In the genomic region with DNA sequence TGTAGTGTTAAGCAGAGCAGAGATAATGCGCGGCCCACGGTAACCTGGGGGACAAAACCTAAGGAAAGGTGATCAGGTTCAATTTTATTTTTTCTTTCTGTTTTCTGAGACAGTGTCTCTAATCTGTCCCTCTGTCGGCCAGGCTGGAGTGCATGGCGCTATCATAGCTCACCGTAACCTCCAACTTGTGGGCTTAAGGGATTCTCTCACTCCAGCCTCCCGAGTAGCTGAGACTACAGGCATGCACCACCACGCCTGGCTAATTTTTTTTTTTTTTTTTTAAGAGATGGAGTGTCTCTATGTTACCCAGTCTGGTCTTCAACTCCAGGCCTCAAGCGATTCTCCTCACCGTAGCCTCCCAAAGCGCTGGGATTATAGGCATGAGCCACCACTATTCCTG, we compare ENCODE assay signal across 6 cellular contexts. TPM values are rescaled to one million over a fixed set of nuclear protein-coding genes. Genes with fewer than 3 reads are reported as not detected.
DNase-seq lines count a peak whose midpoint lies in the region; ATAC-seq and TF ChIP-seq lines count a peak whose summit lies in the region.

No MANE protein-coding gene starts in this region.

- H3K9ac ChIP-seq in Karpas-422 (ENCODE audit: low read length), result no peak overlapping the region

- ATAC-seq in effector memory CD8-positive, alpha-beta T cell (replicated peaks), result no peak
- ATAC-seq in HG03196 (IDR thresholded peaks at IDR 0.05; ENCODE audit: unreplicated experiment) (no peak), GM18502 (IDR thresholded peaks at IDR 0.05; ENCODE audit: poor library complexity, unreplicated experiment) (no peak)

- H3K27ac Mint-ChIP-seq in effector memory CD8-positive, alpha-beta T cell, result no peak overlapping the region

- H3K27ac ChIP-seq in Karpas-422 (ENCODE audit: low read length), result no peak overlapping the region

- H3K36me3 ChIP-seq in Karpas-422 (ENCODE audit: insufficient read depth, low read length), result no peaks in the 10 kb centered on the region

- no peaks in the 10 kb centered on the region for H3K9me3 ChIP-seq in Karpas-422 (ENCODE audit: low read length)

- no peaks in the 10 kb centered on the region for H3K9me3 Mint-ChIP-seq in effector memory CD8-positive, alpha-beta T cell

- H3K4me3 ChIP-seq in Karpas-422 (ENCODE audit: low read length) (peak overlapping the region; percentile 76; the same call in 1 of the 2 replicates), retinal pigment epithelial cell (ENCODE audit: low read length) (peak overlapping the region; percentile 69)

- peaks cover 13 to 36% of the 10 kb centered on the region in 2 donors for H3K27me3 Mint-ChIP-seq in effector memory CD8-positive, alpha-beta T cell

- H3K36me3 Mint-ChIP-seq in effector memory CD8-positive, alpha-beta T cell (ENCODE audit: insufficient read depth), result no peaks in the 10 kb centered on the region

- H3K27me3 ChIP-seq in Karpas-422 (ENCODE audit: low read length), result no peaks in the 10 kb centered on the region

- no peak for DNase-seq in Karpas-422
- no peak for DNase-seq in effector memory CD8-positive, alpha-beta T cell
- no peak for DNase-seq in retinal pigment epithelial cell (ENCODE audit: low read depth)
- no peak for DNase-seq in GF-D8 (lab: John Stamatoyannopoulos, UW)

- H3K9me2 ChIP-seq in Karpas-422 (replicated peaks; ENCODE audit: insufficient read depth, low read length), result no peaks in the 10 kb centered on the region

- H3K79me2 ChIP-seq in Karpas-422 (ENCODE audit: low read length), result no peaks in the 10 kb centered on the region

- peaks cover 16% of the 10 kb centered on the region for H3K4me1 ChIP-seq in Karpas-422 (ENCODE audit: low read length)

- peak overlapping the region; percentile 69 to 74 for H3K4me3 Mint-ChIP-seq in effector memory CD8-positive, alpha-beta T cell

- no peaks in the 10 kb centered on the region for H4K20me1 ChIP-seq in Karpas-422 (ENCODE audit: insufficient read depth, low read depth, low read length)

- TF ChIP-seq CTCF in retinal pigment epithelial cell (conservative IDR thresholded peaks at IDR 0.05; ENCODE audit: low read depth, low read length), result no peak

- H3K4me2 ChIP-seq in Karpas-422 (ENCODE audit: low read depth, low read length, poor library complexity, severe bottlenecking), result peak overlapping the region; percentile 68

- 0 out of 2 replicates have a peak overlapping the region, but pooled peaks have one; percentile 92 for H2AFZ ChIP-seq in Karpas-422 (ENCODE audit: low read length)

- H3K4me1 Mint-ChIP-seq in effector memory CD8-positive, alpha-beta T cell (ENCODE audit: low read depth in 2 of 2), result peaks cover 11 to 16% of the 10 kb centered on the region in 2 donors

RNA-seq across cellular contexts. Expression of gene ANKRD35, which starts 0.7 kb away (rescaled TPM):
- 0.11 TPM in 1 of 2 replicates, not detected in the other for total RNA-seq in Karpas-422 (2014; rRNA removed; shearing (Covaris generic); ENCODE audit: low replicate concordance)

RNA-seq across cellular contexts. Expression of gene ITGA10, which starts 23.5 kb away (rescaled TPM):
- total RNA-seq in Karpas-422 (2014; rRNA removed; shearing (Covaris generic); ENCODE audit: low replicate concordance), result 1.4 and 1.5 TPM in 2 replicates

RNA-seq across cellular contexts. Expression of gene PIAS3, which starts 27.5 kb away (rescaled TPM):
- 13.5 and 16.8 TPM in 2 replicates for total RNA-seq in Karpas-422 (2014; rRNA removed; shearing (Covaris generic); ENCODE audit: low replicate concordance)

RNA-seq across cellular contexts. Expression of gene PEX11B, which starts 32.1 kb away (rescaled TPM):
- total RNA-seq in Karpas-422 (2014; rRNA removed; shearing (Covaris generic); ENCODE audit: low replicate concordance), result 35.7 and 51.7 TPM in 2 replicates

RNA-seq across cellular contexts. Expression of gene RBM8A, which starts 40.9 kb away (rescaled TPM):
- total RNA-seq in Karpas-422 (2014; rRNA removed; shearing (Covaris generic); ENCODE audit: low replicate concordance), result 130 and 214 TPM in 2 replicates
